1 cellular context compared by ENCODE assay signal in the genomic region with DNA sequence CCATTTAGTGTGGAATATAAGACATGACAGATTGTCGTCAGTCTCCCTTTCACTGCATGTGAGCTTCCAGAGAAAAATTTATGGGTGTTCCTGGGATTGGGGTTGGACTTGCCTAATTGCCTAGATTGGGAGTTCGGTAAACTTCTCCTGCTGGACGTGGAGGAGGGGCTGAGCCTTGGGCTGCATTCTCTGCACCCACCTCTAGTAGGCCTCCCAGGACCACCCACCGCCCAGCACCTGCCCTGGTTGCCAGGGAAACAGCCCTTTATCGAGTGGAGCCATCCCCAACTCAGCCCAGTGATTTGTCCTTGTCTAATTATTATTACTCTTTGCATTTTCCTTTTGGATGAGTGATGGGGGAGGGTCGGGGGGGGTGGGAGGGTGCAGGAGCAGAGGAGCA.
TF ChIP-seq lines count a peak whose summit lies in the region.

No MANE protein-coding gene starts in this region.

TF ChIP-seq in HepG2, 621 proteins besides CTCF, POLR2A, EP300 and RAD21 (continued from another document):
- TF ChIP-seq, protein P1, sequence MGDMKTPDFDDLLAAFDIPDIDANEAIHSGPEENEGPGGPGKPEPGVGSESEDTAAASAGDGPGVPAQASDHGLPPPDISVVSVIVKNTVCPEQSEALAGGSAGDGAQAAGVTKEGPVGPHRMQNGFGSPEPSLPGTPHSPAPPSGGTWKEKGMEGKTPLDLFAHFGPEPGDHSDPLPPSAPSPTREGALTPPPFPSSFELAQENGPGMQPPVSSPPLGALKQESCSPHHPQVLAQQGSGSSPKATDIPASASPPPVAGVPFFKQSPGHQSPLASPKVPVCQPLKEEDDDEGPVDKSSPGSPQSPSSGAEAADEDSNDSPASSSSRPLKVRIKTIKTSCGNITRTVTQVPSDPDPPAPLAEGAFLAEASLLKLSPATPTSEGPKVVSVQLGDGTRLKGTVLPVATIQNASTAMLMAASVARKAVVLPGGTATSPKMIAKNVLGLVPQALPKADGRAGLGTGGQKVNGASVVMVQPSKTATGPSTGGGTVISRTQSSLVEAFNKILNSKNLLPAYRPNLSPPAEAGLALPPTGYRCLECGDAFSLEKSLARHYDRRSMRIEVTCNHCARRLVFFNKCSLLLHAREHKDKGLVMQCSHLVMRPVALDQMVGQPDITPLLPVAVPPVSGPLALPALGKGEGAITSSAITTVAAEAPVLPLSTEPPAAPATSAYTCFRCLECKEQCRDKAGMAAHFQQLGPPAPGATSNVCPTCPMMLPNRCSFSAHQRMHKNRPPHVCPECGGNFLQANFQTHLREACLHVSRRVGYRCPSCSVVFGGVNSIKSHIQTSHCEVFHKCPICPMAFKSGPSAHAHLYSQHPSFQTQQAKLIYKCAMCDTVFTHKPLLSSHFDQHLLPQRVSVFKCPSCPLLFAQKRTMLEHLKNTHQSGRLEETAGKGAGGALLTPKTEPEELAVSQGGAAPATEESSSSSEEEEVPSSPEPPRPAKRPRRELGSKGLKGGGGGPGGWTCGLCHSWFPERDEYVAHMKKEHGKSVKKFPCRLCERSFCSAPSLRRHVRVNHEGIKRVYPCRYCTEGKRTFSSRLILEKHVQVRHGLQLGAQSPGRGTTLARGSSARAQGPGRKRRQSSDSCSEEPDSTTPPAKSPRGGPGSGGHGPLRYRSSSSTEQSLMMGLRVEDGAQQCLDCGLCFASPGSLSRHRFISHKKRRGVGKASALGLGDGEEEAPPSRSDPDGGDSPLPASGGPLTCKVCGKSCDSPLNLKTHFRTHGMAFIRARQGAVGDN (CRISPR knock-in tag; IDR thresholded peaks at IDR 0.05), result no peak
- peak; percentile 70 for TF ChIP-seq RFX3 (CRISPR knock-in tag; IDR thresholded peaks at IDR 0.05)
- TF ChIP-seq TEAD3 (CRISPR knock-in tag; optimal IDR thresholded peaks at IDR 0.05; ENCODE audit: borderline replicate concordance), result peak; percentile 35
- TF ChIP-seq ZNF790 (CRISPR knock-in tag; IDR thresholded peaks at IDR 0.05; ENCODE audit: borderline replicate concordance), result no peak
- no peak for TF ChIP-seq NFKB2 (CRISPR knock-in tag; IDR thresholded peaks at IDR 0.05; ENCODE audit: borderline replicate concordance)
- no peak for TF ChIP-seq ZBTB7A (CRISPR knock-in tag; IDR thresholded peaks at IDR 0.05)
- TF ChIP-seq, protein P2, sequence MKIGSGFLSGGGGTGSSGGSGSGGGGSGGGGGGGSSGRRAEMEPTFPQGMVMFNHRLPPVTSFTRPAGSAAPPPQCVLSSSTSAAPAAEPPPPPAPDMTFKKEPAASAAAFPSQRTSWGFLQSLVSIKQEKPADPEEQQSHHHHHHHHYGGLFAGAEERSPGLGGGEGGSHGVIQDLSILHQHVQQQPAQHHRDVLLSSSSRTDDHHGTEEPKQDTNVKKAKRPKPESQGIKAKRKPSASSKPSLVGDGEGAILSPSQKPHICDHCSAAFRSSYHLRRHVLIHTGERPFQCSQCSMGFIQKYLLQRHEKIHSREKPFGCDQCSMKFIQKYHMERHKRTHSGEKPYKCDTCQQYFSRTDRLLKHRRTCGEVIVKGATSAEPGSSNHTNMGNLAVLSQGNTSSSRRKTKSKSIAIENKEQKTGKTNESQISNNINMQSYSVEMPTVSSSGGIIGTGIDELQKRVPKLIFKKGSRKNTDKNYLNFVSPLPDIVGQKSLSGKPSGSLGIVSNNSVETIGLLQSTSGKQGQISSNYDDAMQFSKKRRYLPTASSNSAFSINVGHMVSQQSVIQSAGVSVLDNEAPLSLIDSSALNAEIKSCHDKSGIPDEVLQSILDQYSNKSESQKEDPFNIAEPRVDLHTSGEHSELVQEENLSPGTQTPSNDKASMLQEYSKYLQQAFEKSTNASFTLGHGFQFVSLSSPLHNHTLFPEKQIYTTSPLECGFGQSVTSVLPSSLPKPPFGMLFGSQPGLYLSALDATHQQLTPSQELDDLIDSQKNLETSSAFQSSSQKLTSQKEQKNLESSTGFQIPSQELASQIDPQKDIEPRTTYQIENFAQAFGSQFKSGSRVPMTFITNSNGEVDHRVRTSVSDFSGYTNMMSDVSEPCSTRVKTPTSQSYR (CRISPR knock-in tag; IDR thresholded peaks at IDR 0.05; ENCODE audit: borderline replicate concordance), result peak; percentile 36; the same call in 1 of the 2 replicates
- TF ChIP-seq NFE2L1 (CRISPR knock-in tag; IDR thresholded peaks at IDR 0.05; ENCODE audit: borderline replicate concordance), result no peak
- TF ChIP-seq, protein P3, sequence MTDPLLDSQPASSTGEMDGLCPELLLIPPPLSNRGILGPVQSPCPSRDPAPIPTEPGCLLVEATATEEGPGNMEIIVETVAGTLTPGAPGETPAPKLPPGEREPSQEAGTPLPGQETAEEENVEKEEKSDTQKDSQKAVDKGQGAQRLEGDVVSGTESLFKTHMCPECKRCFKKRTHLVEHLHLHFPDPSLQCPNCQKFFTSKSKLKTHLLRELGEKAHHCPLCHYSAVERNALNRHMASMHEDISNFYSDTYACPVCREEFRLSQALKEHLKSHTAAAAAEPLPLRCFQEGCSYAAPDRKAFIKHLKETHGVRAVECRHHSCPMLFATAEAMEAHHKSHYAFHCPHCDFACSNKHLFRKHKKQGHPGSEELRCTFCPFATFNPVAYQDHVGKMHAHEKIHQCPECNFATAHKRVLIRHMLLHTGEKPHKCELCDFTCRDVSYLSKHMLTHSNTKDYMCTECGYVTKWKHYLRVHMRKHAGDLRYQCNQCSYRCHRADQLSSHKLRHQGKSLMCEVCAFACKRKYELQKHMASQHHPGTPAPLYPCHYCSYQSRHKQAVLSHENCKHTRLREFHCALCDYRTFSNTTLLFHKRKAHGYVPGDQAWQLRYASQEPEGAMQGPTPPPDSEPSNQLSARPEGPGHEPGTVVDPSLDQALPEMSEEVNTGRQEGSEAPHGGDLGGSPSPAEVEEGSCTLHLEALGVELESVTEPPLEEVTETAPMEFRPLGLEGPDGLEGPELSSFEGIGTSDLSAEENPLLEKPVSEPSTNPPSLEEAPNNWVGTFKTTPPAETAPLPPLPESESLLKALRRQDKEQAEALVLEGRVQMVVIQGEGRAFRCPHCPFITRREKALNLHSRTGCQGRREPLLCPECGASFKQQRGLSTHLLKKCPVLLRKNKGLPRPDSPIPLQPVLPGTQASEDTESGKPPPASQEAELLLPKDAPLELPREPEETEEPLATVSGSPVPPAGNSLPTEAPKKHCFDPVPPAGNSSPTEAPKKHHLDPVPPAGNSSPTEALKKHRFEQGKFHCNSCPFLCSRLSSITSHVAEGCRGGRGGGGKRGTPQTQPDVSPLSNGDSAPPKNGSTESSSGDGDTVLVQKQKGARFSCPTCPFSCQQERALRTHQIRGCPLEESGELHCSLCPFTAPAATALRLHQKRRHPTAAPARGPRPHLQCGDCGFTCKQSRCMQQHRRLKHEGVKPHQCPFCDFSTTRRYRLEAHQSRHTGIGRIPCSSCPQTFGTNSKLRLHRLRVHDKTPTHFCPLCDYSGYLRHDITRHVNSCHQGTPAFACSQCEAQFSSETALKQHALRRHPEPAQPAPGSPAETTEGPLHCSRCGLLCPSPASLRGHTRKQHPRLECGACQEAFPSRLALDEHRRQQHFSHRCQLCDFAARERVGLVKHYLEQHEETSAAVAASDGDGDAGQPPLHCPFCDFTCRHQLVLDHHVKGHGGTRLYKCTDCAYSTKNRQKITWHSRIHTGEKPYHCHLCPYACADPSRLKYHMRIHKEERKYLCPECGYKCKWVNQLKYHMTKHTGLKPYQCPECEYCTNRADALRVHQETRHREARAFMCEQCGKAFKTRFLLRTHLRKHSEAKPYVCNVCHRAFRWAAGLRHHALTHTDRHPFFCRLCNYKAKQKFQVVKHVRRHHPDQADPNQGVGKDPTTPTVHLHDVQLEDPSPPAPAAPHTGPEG (CRISPR knock-in tag; IDR thresholded peaks at IDR 0.05), result no peak
- TF ChIP-seq, protein P4, sequence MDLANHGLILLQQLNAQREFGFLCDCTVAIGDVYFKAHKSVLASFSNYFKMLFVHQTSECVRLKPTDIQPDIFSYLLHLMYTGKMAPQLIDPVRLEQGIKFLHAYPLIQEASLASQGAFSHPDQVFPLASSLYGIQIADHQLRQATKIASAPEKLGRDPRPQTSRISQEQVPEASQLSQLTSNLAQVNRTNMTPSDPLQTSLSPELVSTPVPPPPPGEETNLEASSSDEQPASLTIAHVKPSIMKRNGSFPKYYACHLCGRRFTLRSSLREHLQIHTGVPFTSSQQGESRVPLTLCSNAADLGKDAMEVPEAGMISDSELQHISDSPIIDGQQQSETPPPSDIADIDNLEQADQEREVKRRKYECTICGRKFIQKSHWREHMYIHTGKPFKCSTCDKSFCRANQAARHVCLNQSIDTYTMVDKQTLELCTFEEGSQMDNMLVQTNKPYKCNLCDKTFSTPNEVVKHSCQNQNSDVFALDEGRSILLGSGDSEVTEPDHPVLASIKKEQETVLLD (CRISPR knock-in tag; IDR thresholded peaks at IDR 0.05; ENCODE audit: low read depth), result no peak
- peak; percentile 44 for TF ChIP-seq STAG1 (CRISPR knock-in tag; IDR thresholded peaks at IDR 0.05)
- no peak for TF ChIP-seq ZNF558 (CRISPR knock-in tag; IDR thresholded peaks at IDR 0.05; ENCODE audit: borderline replicate concordance)
